18 cellular contexts compared by ENCODE assay signal in the genomic region with DNA sequence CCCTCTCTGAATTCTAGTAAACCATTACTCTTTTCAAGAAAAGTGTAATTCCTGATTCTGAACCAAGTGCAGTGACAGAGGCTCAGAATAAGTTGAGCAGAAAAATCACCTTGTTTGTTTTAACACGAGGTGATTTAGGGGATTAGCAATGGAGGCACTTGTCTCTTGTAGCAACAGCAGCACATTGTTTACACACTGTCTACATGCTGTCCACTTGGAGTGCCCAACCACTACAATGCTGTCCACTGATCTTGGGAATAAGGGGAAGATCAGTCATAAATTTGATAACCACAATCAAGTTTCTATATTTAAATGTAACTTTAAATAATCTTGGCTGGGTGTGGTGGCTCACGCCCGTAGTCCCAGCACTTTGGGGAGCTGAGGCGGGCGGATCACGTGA.
"Had no signal": no experiment of that assay in that cellular context is flagged by ENCODE, and none has a peak within 500 bp of the region (broad histone marks: within the 10 kb centered on the region; RNA-seq: fewer than 3 reads in every experiment).

No MANE protein-coding gene starts in this region.

- H3K36me3 ChIP-seq: esophagus muscularis mucosa, transverse colon, WERI-Rb-1 had no signal

- H3K27ac ChIP-seq: dorsolateral prefrontal cortex, esophagus muscularis mucosa, WERI-Rb-1 had no signal

- H3K9me3 ChIP-seq: esophagus muscularis mucosa, transverse colon had no signal

- ATAC-seq: activated CD4-positive, alpha-beta T cell treated with anti-CD3 and anti-CD28 coated beads for 36 hours; activated T-cell treated with anti-CD3 and anti-CD28 coated beads, Interleukin-2, amount 50 U/mL, for 4 hours; natural killer cell treated with Interleukin-12 subunit alpha and Interleukin-12 subunit beta and Interleukin-15 and Interleukin-18, amount 100 ng/mL, for 72 hours; stimulated activated effector memory CD8-positive, alpha-beta T cell treated with anti-CD3 and anti-CD28 coated beads, Interleukin-12 subunit alpha, Interleukin-12 subunit beta, amount 100 ng/mL, for 72 hours; stimulated activated naive CD8-positive, alpha-beta T cell treated with anti-CD3 and anti-CD28 coated beads, Interleukin-15, amount 100 ng/mL, for 72 hours had no signal

- H3K27me3 ChIP-seq: dorsolateral prefrontal cortex, esophagus muscularis mucosa, transverse colon had no signal

- H3K4me3 ChIP-seq: dorsolateral prefrontal cortex, esophagus muscularis mucosa, transverse colon had no signal

- DNase-seq: activated CD4-positive, alpha-beta T cell treated with anti-CD3 and anti-CD28 coated beads for 36 hours; activated CD4-positive, alpha-beta T cell treated with anti-CD3 and anti-CD28 coated beads, Interleukin-2, amount 50 U/mL, for 48 hours; activated CD8-positive, alpha-beta memory T cell treated with anti-CD3 and anti-CD28 coated beads, Interleukin-2, amount 50 U/mL, for 48 hours; activated naive CD4-positive, alpha-beta T cell treated with Interleukin-2 at 50 U/mL for 16 hours; activated naive CD8-positive, alpha-beta T cell treated with anti-CD3 and anti-CD28 coated beads for 36 hours; activated T-cell treated with anti-CD3 and anti-CD28 coated beads, Interleukin-2, amount 50 U/mL, for 4 hours; dorsolateral prefrontal cortex; glutamatergic neuron; islet precursor cell; retina; stimulated activated CD4-positive, alpha-beta T cell treated with anti-CD3 and anti-CD28 coated beads, Interleukin-12 subunit alpha, Interleukin-12 subunit beta, amount 100 ng/mL, for 4 hours; stimulated activated naive CD8-positive, alpha-beta T cell treated with anti-CD3 and anti-CD28 coated beads, Interleukin-15, amount 100 ng/mL, for 72 hours; T-helper 1 cell; transverse colon; WERI-Rb-1 had no signal
